2 cellular contexts compared by ENCODE assay signal in genomic region chrX:37042956-37043885, GRCh38. TPM values are rescaled to one million over a fixed set of nuclear protein-coding genes. Genes with fewer than 3 reads are reported as not detected.
"Had no signal": no experiment of that assay in that cellular context is flagged by ENCODE, and none has a peak within 500 bp of the region (broad histone marks: within the 10 kb centered on the region; RNA-seq: fewer than 3 reads in every experiment).

No MANE protein-coding gene starts in this region.

RNA-seq across cellular contexts. Expression of gene FAM47C, which starts 35.1 kb away (rescaled TPM):
- total RNA-seq: G401, GM12878 had no signal
- polyA plus RNA-seq: GM12878 had no signal
